Comparison of ENCODE assay signal across 11 cellular contexts in genomic region chr6:17311595-17312311, GRCh38.
DNase-seq lines count a peak whose midpoint lies in the region; ATAC-seq and TF ChIP-seq lines count a peak whose summit lies in the region.
"Had no signal": no experiment of that assay in that cellular context is flagged by ENCODE, and none has a peak within 500 bp of the region (broad histone marks: within the 10 kb centered on the region; RNA-seq: fewer than 3 reads in every experiment).

No MANE protein-coding gene starts in this region.

- no peaks in the 10 kb centered on the region for H3K9me3 ChIP-seq in muscle layer of duodenum (ENCODE audit: control insufficient read depth in 1 of 2, low read length in 2 of 2)
- H3K9me3 ChIP-seq: tibial artery had no signal

- ATAC-seq in GM21723 (IDR thresholded peaks at IDR 0.05; ENCODE audit: unreplicated experiment): no peak
- ATAC-seq: CD8-positive, alpha-beta T cell; naive thymus-derived CD8-positive, alpha-beta T cell had no signal

- no peak for TF ChIP-seq CTCF in fibroblast of mammary gland (conservative IDR thresholded peaks at IDR 0.05; ENCODE audit: control insufficient read depth, insufficient read depth, low read depth, low read length)

- H3K27me3 ChIP-seq in muscle layer of duodenum (ENCODE audit: low read depth, low read length): no peaks in the 10 kb centered on the region
- H3K27me3 ChIP-seq: tibial artery had no signal

- H3K4me3 ChIP-seq in fibroblast of mammary gland (ENCODE audit: control insufficient read depth, low read depth, low read length): no peak overlapping the region
- H3K4me3 ChIP-seq in muscle layer of duodenum (ENCODE audit: low read depth in 1 of 2, low read length in 2 of 2): no peak overlapping the region
- H3K4me3 ChIP-seq: tibial artery had no signal

- H3K4me1 ChIP-seq in muscle layer of duodenum (ENCODE audit: control insufficient read depth in 1 of 2, insufficient read depth in 2 of 2, low read length in 2 of 2): no peaks in the 10 kb centered on the region
- H3K4me1 ChIP-seq: tibial artery had no signal

- H3K36me3 ChIP-seq in muscle layer of duodenum (ENCODE audit: control insufficient read depth in 1 of 2, insufficient read depth in 2 of 2, low read length in 2 of 2): no peaks in the 10 kb centered on the region
- H3K36me3 ChIP-seq: tibial artery had no signal

- peak overlapping the region; percentile 39 for H3K27ac ChIP-seq in muscle layer of duodenum (ENCODE audit: low read length)
- H3K27ac ChIP-seq: tibial artery had no signal

- DNase-seq in EH (ENCODE audit: low read depth) (peak; percentile 37), NCI-H524 (lab: John Stamatoyannopoulos, UW) (peak; percentile 49 to 84), fibroblast of mammary gland (ENCODE audit: low read depth) (peak; percentile 6), DMS153 treated with DMSO at 0.1 percent for 48 hours (lab: John Stamatoyannopoulos, UW; ENCODE audit: unreplicated experiment) (no peak), NCI-H748 treated with DMSO at 0.1 percent for 48 hours (lab: John Stamatoyannopoulos, UW) (no peak), middle frontal gyrus (ENCODE audit: extremely low spot score, low spot score) (no peak)
- DNase-seq: CD8-positive, alpha-beta T cell; naive thymus-derived CD8-positive, alpha-beta T cell; tibial artery had no signal

Comparison
In these comparisons a context has a peak if more than half of its experiments do, and no peak if none do; other contexts are left out.
1. DNase-seq: peak in EH (single experiment), NCI-H524 (2 of 2) and fibroblast of mammary gland (single experiment); none in DMS153 treated with DMSO at 0.1 percent for 48 hours (single experiment), NCI-H748 treated with DMSO at 0.1 percent for 48 hours (single experiment) and middle frontal gyrus (single experiment).